1 cellular context compared by ENCODE assay signal in the genomic region with DNA sequence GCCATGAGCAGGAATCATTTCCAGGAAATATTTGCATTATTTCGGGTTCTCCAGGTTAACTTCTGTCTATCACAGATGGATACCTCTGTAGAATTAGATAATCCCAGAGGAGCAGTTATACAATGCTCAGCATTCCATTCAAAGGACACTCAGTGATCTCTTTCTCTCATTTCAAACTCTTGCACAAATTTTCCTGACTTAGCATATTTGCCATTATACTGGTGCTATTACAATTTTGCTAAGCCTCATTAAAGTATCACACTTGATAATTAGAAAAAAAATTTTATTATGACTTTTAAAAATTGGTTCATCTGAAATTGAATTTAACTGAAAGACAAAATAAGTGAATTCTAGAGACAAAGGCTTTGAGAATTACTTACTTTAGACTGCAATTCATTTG.
TF ChIP-seq lines count a peak whose summit lies in the region.

No MANE protein-coding gene starts in this region.

TF ChIP-seq in HepG2, 621 proteins besides CTCF, POLR2A, EP300 and RAD21:
- TF ChIP-seq MAFF (IDR thresholded peaks at IDR 0.05; ENCODE audit: low read depth, low read length) (peak; percentile 80), RBM39 (IDR thresholded peaks at IDR 0.05; ENCODE audit: low read depth, low read length, poor library complexity, severe bottlenecking) (no peak), NONO (IDR thresholded peaks at IDR 0.05) (no peak), NONO (CRISPR knock-in tag; conservative IDR thresholded peaks at IDR 0.05) (no peak), ATF5 (CRISPR knock-in tag; IDR thresholded peaks at IDR 0.05; ENCODE audit: low read depth) (no peak), MAFK (conservative IDR thresholded peaks at IDR 0.05 in 1 of 2, IDR thresholded peaks at IDR 0.05 in 1 of 2; ENCODE audit: low read length in 2 of 2) (peak; percentile 70 to 83), SRSF9 (IDR thresholded peaks at IDR 0.05; ENCODE audit: borderline replicate concordance, insufficient read depth, low read depth, low read length, poor library complexity, severe bottlenecking) (no peak), ZNF780A (CRISPR knock-in tag; IDR thresholded peaks at IDR 0.05) (no peak)
- TF ChIP-seq, protein P1, sequence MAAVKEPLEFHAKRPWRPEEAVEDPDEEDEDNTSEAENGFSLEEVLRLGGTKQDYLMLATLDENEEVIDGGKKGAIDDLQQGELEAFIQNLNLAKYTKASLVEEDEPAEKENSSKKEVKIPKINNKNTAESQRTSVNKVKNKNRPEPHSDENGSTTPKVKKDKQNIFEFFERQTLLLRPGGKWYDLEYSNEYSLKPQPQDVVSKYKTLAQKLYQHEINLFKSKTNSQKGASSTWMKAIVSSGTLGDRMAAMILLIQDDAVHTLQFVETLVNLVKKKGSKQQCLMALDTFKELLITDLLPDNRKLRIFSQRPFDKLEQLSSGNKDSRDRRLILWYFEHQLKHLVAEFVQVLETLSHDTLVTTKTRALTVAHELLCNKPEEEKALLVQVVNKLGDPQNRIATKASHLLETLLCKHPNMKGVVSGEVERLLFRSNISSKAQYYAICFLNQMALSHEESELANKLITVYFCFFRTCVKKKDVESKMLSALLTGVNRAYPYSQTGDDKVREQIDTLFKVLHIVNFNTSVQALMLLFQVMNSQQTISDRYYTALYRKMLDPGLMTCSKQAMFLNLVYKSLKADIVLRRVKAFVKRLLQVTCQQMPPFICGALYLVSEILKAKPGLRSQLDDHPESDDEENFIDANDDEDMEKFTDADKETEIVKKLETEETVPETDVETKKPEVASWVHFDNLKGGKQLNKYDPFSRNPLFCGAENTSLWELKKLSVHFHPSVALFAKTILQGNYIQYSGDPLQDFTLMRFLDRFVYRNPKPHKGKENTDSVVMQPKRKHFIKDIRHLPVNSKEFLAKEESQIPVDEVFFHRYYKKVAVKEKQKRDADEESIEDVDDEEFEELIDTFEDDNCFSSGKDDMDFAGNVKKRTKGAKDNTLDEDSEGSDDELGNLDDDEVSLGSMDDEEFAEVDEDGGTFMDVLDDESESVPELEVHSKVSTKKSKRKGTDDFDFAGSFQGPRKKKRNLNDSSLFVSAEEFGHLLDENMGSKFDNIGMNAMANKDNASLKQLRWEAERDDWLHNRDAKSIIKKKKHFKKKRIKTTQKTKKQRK (IDR thresholded peaks at IDR 0.05; ENCODE audit: low read length): no peak
